9 cellular contexts compared by ENCODE assay signal in the genomic region with DNA sequence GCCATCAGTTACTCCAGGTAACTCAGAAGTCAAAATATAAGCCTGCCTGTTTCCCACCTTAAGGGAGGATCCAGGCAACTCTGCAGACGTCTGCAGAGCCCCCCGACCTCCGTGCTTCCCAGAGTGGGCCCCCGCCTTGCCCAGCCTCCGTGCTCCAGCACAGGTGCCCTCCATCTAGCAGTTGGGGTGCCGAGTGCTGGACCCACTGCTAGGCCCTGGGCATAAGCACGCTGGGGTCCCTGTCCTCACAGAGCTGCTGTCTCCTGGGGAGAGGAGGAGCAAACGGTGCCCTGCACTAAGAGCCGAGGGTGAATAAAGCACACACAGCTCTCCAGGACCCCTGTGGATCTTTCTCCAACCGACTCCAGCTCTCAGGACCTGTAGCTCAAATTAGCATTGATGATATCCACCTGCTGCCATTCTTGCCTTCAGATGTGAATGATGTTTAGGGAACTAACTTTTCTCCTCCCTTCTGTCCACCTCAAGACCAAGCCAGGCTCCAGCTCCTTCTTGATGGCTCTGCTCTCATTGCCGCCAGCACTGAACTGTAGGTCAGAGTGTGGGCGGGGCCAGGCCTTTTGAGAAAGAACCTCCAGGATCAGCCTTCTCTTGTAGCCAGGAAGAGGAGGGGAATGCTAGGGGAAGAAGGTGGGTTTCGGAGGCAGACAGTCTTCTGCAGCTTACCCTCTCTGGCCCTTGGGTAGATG.
A peak's percentile ranks its signal among the peaks of the same experiment; 100 is the strongest.
DNase-seq lines count a peak whose midpoint lies in the region; ATAC-seq, FAIRE-seq and TF ChIP-seq lines count a peak whose summit lies in the region.
"Had no signal": no experiment of that assay in that cellular context is flagged by ENCODE, and none has a peak within 500 bp of the region (broad histone marks: within the 10 kb centered on the region; RNA-seq: fewer than 3 reads in every experiment).

No MANE protein-coding gene starts in this region.

- no peaks in the 10 kb centered on the region for H3K27me3 ChIP-seq in thoracic aorta (replicated peaks; ENCODE audit: insufficient read depth)

- no peaks in the 10 kb centered on the region for H3K9me3 Mint-ChIP-seq in activated B cell treated with CpG ODN at 0.5 μM for 24 hours
- no peaks in the 10 kb centered on the region for H3K9me3 Mint-ChIP-seq in naive thymus-derived CD8-positive, alpha-beta T cell

- H3K4me3 Mint-ChIP-seq in activated B cell treated with CpG ODN at 0.5 μM for 24 hours: no peak overlapping the region
- H3K4me3 Mint-ChIP-seq in naive thymus-derived CD8-positive, alpha-beta T cell: no peak overlapping the region

- peaks cover 21% of the 10 kb centered on the region for H3K4me1 Mint-ChIP-seq in activated B cell treated with CpG ODN at 0.5 μM for 24 hours
- peaks cover 20 to 42% (median 38%) of the 10 kb centered on the region in 4 donors for H3K4me1 Mint-ChIP-seq in naive thymus-derived CD8-positive, alpha-beta T cell

- no peak overlapping the region for H3K27ac Mint-ChIP-seq in activated B cell treated with CpG ODN at 0.5 μM for 24 hours
- H3K27ac Mint-ChIP-seq in naive thymus-derived CD8-positive, alpha-beta T cell: peak overlapping the region in 2 of 10 donors; percentile 36 to 53

- peaks cover 8% of the 10 kb centered on the region for H3K27me3 Mint-ChIP-seq in activated B cell treated with CpG ODN at 0.5 μM for 24 hours
- H3K27me3 Mint-ChIP-seq in naive thymus-derived CD8-positive, alpha-beta T cell: peaks cover 0 to 2% (median 0%) of the 10 kb centered on the region in 5 donors

- ATAC-seq in activated B cell treated with CpG ODN at 0.5 μM for 24 hours (ENCODE audit: low read depth) (no peak), thoracic aorta (ENCODE audit: insufficient number of reproducible peaks, low FRiP score, low read depth) (no peak)
- ATAC-seq in naive thymus-derived CD8-positive, alpha-beta T cell: no peak

- H3K9me3 ChIP-seq in kidney (ENCODE audit: control insufficient read depth in 1 of 2, low read length in 2 of 2) (no peaks in the 10 kb centered on the region), thoracic aorta (no peaks in the 10 kb centered on the region)

- no peak overlapping the region for H3K4me3 ChIP-seq in kidney (ENCODE audit: low read length in 2 of 2)
- H3K4me3 ChIP-seq in thoracic aorta: no peak overlapping the region

- no peak for FAIRE-seq in kidney (lab: Jason Lieb, UNC)

- H3K36me3 Mint-ChIP-seq in activated B cell treated with CpG ODN at 0.5 μM for 24 hours (ENCODE audit: low read depth): no peaks in the 10 kb centered on the region
- H3K36me3 Mint-ChIP-seq in naive thymus-derived CD8-positive, alpha-beta T cell: no peaks in the 10 kb centered on the region

- intact Hi-C loops in activated B cell treated with CpG ODN at 0.5 μM for 24 hours (cut with micrococcal nuclease): no loop called here
- intact Hi-C loops in kidney (cut with DNase I): loop anchor here (10.0 kb wide), 1 partner anchor 65 kb away; no protein-coding TSS in a partner anchor

- POLR2A ChIA-PET in activated B cell treated with CpG ODN at 0.5 μM for 24 hours (lab: Charles Lee): interaction anchor here (2.0 kb wide), 1 partner anchor 123 kb away, joined by 5 read pairs; no protein-coding TSS in a partner anchor
- POLR2A ChIA-PET in naive thymus-derived CD8-positive, alpha-beta T cell (lab: Charles Lee): interaction anchor here (1.2 to 1.4 kb wide), 2 partner anchors 9 to 16 kb away, joined by 4 read pairs; no protein-coding TSS in a partner anchor

- CTCF ChIA-PET in activated B cell treated with CpG ODN at 0.5 μM for 24 hours (lab: Charles Lee): no interaction called here

- H3K36me3 ChIP-seq in kidney (ENCODE audit: control insufficient read depth in 1 of 2, insufficient read depth in 2 of 2, low read length in 2 of 2) (no peaks in the 10 kb centered on the region), thoracic aorta (no peaks in the 10 kb centered on the region)

- peak overlapping the region; percentile 28 to 76 for H3K27ac ChIP-seq in kidney (ENCODE audit: low read depth in 2 of 2, low read length in 2 of 2)
- peak overlapping the region; percentile 82 to 83 for H3K27ac ChIP-seq in thoracic aorta

- peak; percentile 20 for DNase-seq in activated CD4-positive, CD25-positive, alpha-beta regulatory T cell treated with anti-CD3 and anti-CD28 coated beads, Interleukin-2, amount 50 U/mL, for 72 hours
- no peak for DNase-seq in activated CD4-positive, CD25-positive, alpha-beta regulatory T cell (lab: John Stamatoyannopoulos, UW)
- DNase-seq in activated B cell treated with CpG ODN at 0.5 μM for 24 hours (peak; percentile 11), kidney (peak; percentile 78), thoracic aorta (ENCODE audit: low spot score) (no peak)
- DNase-seq in naive thymus-derived CD8-positive, alpha-beta T cell: no peak
- no peak for DNase-seq in activated naive CD4-positive, alpha-beta T cell treated with anti-CD3 and anti-CD28 coated beads, Interleukin-2, amount 50 U/mL, for 16 hours
- DNase-seq in stimulated activated naive CD4-positive, alpha-beta T cell (lab: John Stamatoyannopoulos, UW): no peak
- DNase-seq: NCI-H187 treated with DMSO at 0.1 percent for 48 hours had no signal

- H3K9ac ChIP-seq in kidney (ENCODE audit: low read length in 2 of 2): peak overlapping the region in 1 of 2 donors; percentile 10

- H3K4me1 ChIP-seq in kidney (ENCODE audit: control insufficient read depth in 1 of 2, insufficient read depth in 1 of 2, low read depth in 1 of 2, low read length in 2 of 2) (peaks cover 35 to 43% of the 10 kb centered on the region in 2 donors), thoracic aorta (ENCODE audit: control insufficient read depth in 1 of 2, low read depth in 2 of 2) (peaks cover 74 to 94% of the 10 kb centered on the region in 2 donors)

- TF ChIP-seq CTCF in activated B cell treated with CpG ODN at 0.5 μM for 24 hours (IDR thresholded peaks at IDR 0.05): no peak
- no peak for TF ChIP-seq CTCF in kidney (IDR thresholded peaks at IDR 0.05; ENCODE audit: borderline replicate concordance, extremely low read depth, insufficient read depth)
- no peak for TF ChIP-seq CTCF in thoracic aorta (IDR thresholded peaks at IDR 0.05)

Comparison
In these comparisons a context has a peak if more than half of its experiments do, and no peak if none do; other contexts are left out.
1. DNase-seq: peak in activated CD4-positive, CD25-positive, alpha-beta regulatory T cell treated with anti-CD3 and anti-CD28 coated beads, Interleukin-2, amount 50 U/mL, for 72 hours (single experiment), activated B cell treated with CpG ODN at 0.5 μM for 24 hours (single experiment) and kidney (single experiment); none in activated CD4-positive, CD25-positive, alpha-beta regulatory T cell (0 of 4), thoracic aorta (single experiment), naive thymus-derived CD8-positive, alpha-beta T cell (0 of 10), activated naive CD4-positive, alpha-beta T cell treated with anti-CD3 and anti-CD28 coated beads, Interleukin-2, amount 50 U/mL, for 16 hours (single experiment) and stimulated activated naive CD4-positive, alpha-beta T cell (0 of 6).